Comparison of ENCODE assay signal across 8 cellular contexts in genomic region chr3:128123538-128124368, GRCh38. TPM values are rescaled to one million over a fixed set of nuclear protein-coding genes. Genes with fewer than 3 reads are reported as not detected.
DNase-seq lines count a peak whose midpoint lies in the region; ATAC-seq and TF ChIP-seq lines count a peak whose summit lies in the region.

Gene RUVBL1 (minus strand): TSS chr3:128123812. CDS start chr3:128123724, 88 bp downstream.

- H3K27ac ChIP-seq in PC-9 (peak within 1 kb of the TSS; percentile 53), mucosa of rectum (ENCODE audit: low read depth in 2 of 2, low read length in 2 of 2) (peak within 1 kb of the TSS; percentile 62 to 64)

- peak; percentile 97 for ATAC-seq in GM21619 (IDR thresholded peaks at IDR 0.05; ENCODE audit: unreplicated experiment)

- H3K4me2 ChIP-seq in PC-9, result peak within 1 kb of the TSS; percentile 88

- peak within 1 kb of the TSS; percentile 94 for H3K4me3 ChIP-seq in Jurkat, Clone E6-1 (ENCODE audit: low read length)
- peak within 1 kb of the TSS; percentile 92 for H3K4me3 ChIP-seq in PC-9
- H3K4me3 ChIP-seq in epithelial cell of proximal tubule (ENCODE audit: low read depth, low read length), result peak within 1 kb of the TSS; percentile 98
- peak within 1 kb of the TSS; percentile 95 to 96 for H3K4me3 ChIP-seq in mucosa of rectum (ENCODE audit: low read length in 2 of 2)

- DNase-seq in DMS153 (lab: John Stamatoyannopoulos, UW) (peak; percentile 97), PC-9 (peak; percentile 93 to 98), epithelial cell of proximal tubule (ENCODE audit: low read depth) (peak; percentile 58)
- DNase-seq in Jurkat, Clone E6-1 (ENCODE audit: low read depth, low spot score), result peak; percentile 97
- DNase-seq in activated T-cell treated with anti-CD3 and anti-CD28 coated beads, Interleukin-2, amount 50 U/mL, for 1 hour, result peak; percentile 94
- DNase-seq in stimulated activated CD8-positive, alpha-beta memory T cell treated with anti-CD3 and anti-CD28 coated beads, Interleukin-4, amount 100 ng/mL, for 48 hours, result peak; percentile 97

- H3K9ac ChIP-seq in mucosa of rectum (ENCODE audit: low read depth in 1 of 2, low read length in 2 of 2), result peak within 1 kb of the TSS; percentile 82 to 88

- peaks cover 5% of the 10 kb centered on the region; the same call in 1 of the 2 replicates for H3F3A ChIP-seq in PC-9 (ENCODE audit: insufficient read depth, low read depth)

- H4K20me1 ChIP-seq in PC-9 (ENCODE audit: insufficient read depth), result no peaks in the 10 kb centered on the region

- peak within 1 kb of the TSS; percentile 96 for H2AFZ ChIP-seq in PC-9

- H3K4me1 ChIP-seq in PC-9 (replicated peaks; ENCODE audit: insufficient read depth), result peaks cover 17% of the 10 kb centered on the region
- H3K4me1 ChIP-seq in mucosa of rectum (ENCODE audit: control insufficient read depth in 2 of 2, insufficient read depth in 2 of 2, low read length in 2 of 2), result peaks cover 9% of the 10 kb centered on the region in 2 donors

- TF ChIP-seq CTCF in PC-9 (conservative IDR thresholded peaks at IDR 0.05), result no peak
- TF ChIP-seq CTCF in epithelial cell of proximal tubule (conservative IDR thresholded peaks at IDR 0.05; ENCODE audit: low read depth, low read length), result no peak

- H3K27me3 ChIP-seq in PC-9 (ENCODE audit: insufficient read depth, low read depth), result no peaks in the 10 kb centered on the region
- H3K27me3 ChIP-seq in mucosa of rectum (ENCODE audit: control insufficient read depth in 2 of 2, insufficient read depth in 2 of 2, low read length in 2 of 2), result peaks cover 0 to 2% of the 10 kb centered on the region in 2 donors

- CTCF ChIA-PET in PC-9 (lab: Charles Lee), result interaction anchor here (0.6 to 1.0 kb wide), 2 partner anchors 514 to 557 kb away, joined by 3 read pairs; no protein-coding TSS in a partner anchor

- peaks cover 5% of the 10 kb centered on the region for H3K36me3 ChIP-seq in PC-9 (ENCODE audit: low read depth)
- no peaks in the 10 kb centered on the region for H3K36me3 ChIP-seq in mucosa of rectum (ENCODE audit: control insufficient read depth in 2 of 2, insufficient read depth in 2 of 2, low read length in 2 of 2)

- BruUV-seq in PC-9 (replicated peaks; lab: Mats Ljungman, UMichigan), result no TSS peak

- peaks cover 41% of the 10 kb centered on the region for H3K79me2 ChIP-seq in PC-9 (ENCODE audit: low read depth)

- intact Hi-C loops in PC-9 (cut with micrococcal nuclease; ENCODE audit: unreplicated experiment), result loop anchor here (1.0 kb wide), 1 partner anchor 30 kb away; the partner anchor contains the start of gene EEFSEC

- POLR2A ChIA-PET in PC-9 (lab: Charles Lee; ENCODE audit: unreplicated experiment), result interaction anchor here (0.6 to 0.7 kb wide), 3 partner anchors 10 to 71 kb away, joined by 3 to 8 read pairs (median 5); partner anchors contain the start of gene EEFSEC

- H3K9me2 ChIP-seq in PC-9 (ENCODE audit: insufficient read depth), result no peaks in the 10 kb centered on the region; the same call in 1 of the 2 replicates

- H3K9me3 ChIP-seq in PC-9 (ENCODE audit: insufficient read depth, low read depth) (no peaks in the 10 kb centered on the region), mucosa of rectum (ENCODE audit: control insufficient read depth in 2 of 2, low read length in 2 of 2) (no peaks in the 10 kb centered on the region)

RNA-seq across cellular contexts. Expression of gene RUVBL1, which starts in this region (rescaled TPM):
- polyA plus RNA-seq in Jurkat, Clone E6-1 (2012; ENCODE audit: insufficient read depth, insufficient read length), result 90.6 TPM
- total RNA-seq in PC-9 (2021) (91.4 and 115 TPM in 2 replicates), epithelial cell of proximal tubule (82.7 and 148 TPM in 2 replicates)

Comparison
In these comparisons a context has a peak if more than half of its experiments do, and no peak if none do; other contexts are left out.
1. Peak in every context shown above with its lines: DNase-seq, ATAC-seq, H3K4me3 ChIP-seq and H3K27ac ChIP-seq.